1 cellular context compared by ENCODE assay signal in genomic region chr10:34966440-34966839, GRCh38.
A peak's percentile ranks its signal among the peaks of the same experiment; 100 is the strongest.
TF ChIP-seq lines count a peak whose summit lies in the region.

No MANE protein-coding gene starts in this region.

TF ChIP-seq in WTC11, 78 proteins besides CTCF, POLR2A, EP300 and RAD21 (continued from another document):
- TF ChIP-seq MLX (CRISPR knock-in tag; IDR thresholded peaks at IDR 0.05), result no peak
- no peak for TF ChIP-seq OVOL2 (CRISPR knock-in tag; IDR thresholded peaks at IDR 0.05; ENCODE audit: borderline replicate concordance)
- TF ChIP-seq ZNF425 (CRISPR knock-in tag; conservative IDR thresholded peaks at IDR 0.05), result no peak
- no peak for TF ChIP-seq ZNF396 (CRISPR knock-in tag; IDR thresholded peaks at IDR 0.05; ENCODE audit: borderline replicate concordance)
- TF ChIP-seq HMGA2 (CRISPR knock-in tag; IDR thresholded peaks at IDR 0.05), result peak; percentile 64
